ENCODE assay signal across 2 cellular contexts in genomic region chr17:35144840-35145239, GRCh38.
TF ChIP-seq lines count a peak whose summit lies in the region.

No MANE protein-coding gene starts in this region.

TF ChIP-seq in HEK293, 187 proteins besides CTCF, POLR2A, EP300 and RAD21:
- TF ChIP-seq KLF7 (tag by site-specific recombination; IDR thresholded peaks at IDR 0.05; ENCODE audit: borderline replicate concordance) = no peak
- no peak for TF ChIP-seq SP2 (tag by site-specific recombination; IDR thresholded peaks at IDR 0.05)
- TF ChIP-seq ATF2 (tag by site-specific recombination; IDR thresholded peaks at IDR 0.05; ENCODE audit: low read depth) = peak; percentile 73
TF ChIP-seq in HEK293: peak in this region for 1.

TF ChIP-seq in endothelial cell of umbilical vein, 7 proteins besides CTCF, POLR2A, EP300 and RAD21:
- TF ChIP-seq POLR2AphosphoS5 (IDR thresholded peaks at IDR 0.05; ENCODE audit: insufficient read depth, low read depth, low read length) (no peak), JUN (IDR thresholded peaks at IDR 0.05; ENCODE audit: borderline replicate concordance, insufficient read depth, insufficient read length, low read depth) (peak; percentile 3)
